In the genomic region with DNA sequence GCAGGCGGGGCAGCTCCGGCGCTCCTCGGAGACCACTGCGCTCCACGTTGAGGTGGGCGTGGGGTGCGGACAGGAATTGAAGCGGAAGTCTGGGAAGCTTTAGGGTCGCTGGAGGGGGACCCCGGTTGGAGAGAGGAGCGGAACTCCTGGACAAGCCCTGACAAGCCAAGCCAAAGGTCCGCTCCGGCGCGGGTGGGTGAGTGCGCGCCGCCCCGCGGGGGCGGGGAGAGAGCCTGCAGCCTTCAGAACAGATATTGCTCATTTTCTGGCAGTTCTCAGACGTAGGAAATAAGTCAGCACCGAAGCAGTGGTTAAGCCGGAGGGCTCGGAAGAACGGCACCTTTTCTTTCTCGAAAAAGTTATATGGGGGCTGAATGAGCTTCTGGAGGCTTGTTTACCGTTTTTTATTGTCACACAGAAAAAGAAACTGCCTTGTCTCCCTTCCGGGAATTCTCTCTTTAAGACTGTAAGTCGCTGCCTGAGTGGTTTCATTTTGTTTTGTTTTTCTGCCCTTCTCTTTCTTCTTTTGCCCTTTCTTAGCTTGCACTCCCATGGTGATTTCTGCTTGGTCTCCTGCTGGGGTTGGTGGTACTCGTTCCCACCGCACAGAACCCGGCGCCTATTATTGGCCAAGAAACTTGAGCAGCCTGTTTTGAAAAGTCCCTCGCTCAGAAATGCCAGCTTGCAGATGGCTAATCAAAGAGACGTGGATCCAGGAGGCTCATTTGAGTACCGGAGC, we compare ENCODE assay signal across 8 cellular contexts. TPM values are rescaled to one million over a fixed set of nuclear protein-coding genes. Genes with fewer than 3 reads are reported as not detected.
DNase-seq lines count a peak whose midpoint lies in the region; ATAC-seq and TF ChIP-seq lines count a peak whose summit lies in the region.

No MANE protein-coding gene starts in this region.

- peak; percentile 56 for DNase-seq in DMS 273 treated with DMSO at 0.1 percent for 48 hours (lab: John Stamatoyannopoulos, UW)
- peak; percentile 43 for DNase-seq in LoVo (ENCODE audit: low spot score)
- peak; percentile 33 to 40 for DNase-seq in central memory CD8-positive, alpha-beta T cell (ENCODE audit: low spot score in 2 of 2)
- no peak for DNase-seq in kidney epithelial cell (ENCODE audit: low read depth)
- DNase-seq in stimulated activated CD4-positive, alpha-beta T cell treated with anti-CD3 and anti-CD28 coated beads, Interleukin-15, amount 100 ng/mL, for 48 hours (ENCODE audit: low read depth in 2 of 2): peak; percentile 44 to 69
- no peak for DNase-seq in NCI-H2029 (lab: John Stamatoyannopoulos, UW)

- H3K4me1 Mint-ChIP-seq in central memory CD8-positive, alpha-beta T cell: peaks cover 68% of the 10 kb centered on the region

- H3K27me3 ChIP-seq in kidney epithelial cell (ENCODE audit: control insufficient read depth, insufficient read depth, low read length): no peaks in the 10 kb centered on the region

- H3K9me3 Mint-ChIP-seq in central memory CD8-positive, alpha-beta T cell: peaks cover 4% of the 10 kb centered on the region

- peak overlapping the region; percentile 86 for H3K4me3 ChIP-seq in kidney epithelial cell (ENCODE audit: low read depth, low read length)

- H3K4me3 Mint-ChIP-seq in central memory CD8-positive, alpha-beta T cell: peak overlapping the region; percentile 97

- no peaks in the 10 kb centered on the region for H3K36me3 ChIP-seq in kidney epithelial cell (ENCODE audit: control insufficient read depth, insufficient read depth, low read length)

- peak; percentile 28 for ATAC-seq in GM21619 (IDR thresholded peaks at IDR 0.05; ENCODE audit: unreplicated experiment)
- peak; percentile 70 to 71 for ATAC-seq in activated CD4-positive, CD25-positive, alpha-beta regulatory T cell treated with anti-CD3 and anti-CD28 coated beads, Interleukin-2, amount 50 U/mL, for 24 hours
- ATAC-seq in central memory CD8-positive, alpha-beta T cell (replicated peaks; ENCODE audit: extremely low read depth, poor library complexity, severe bottlenecking): peak; percentile 45

- no peaks in the 10 kb centered on the region for H3K27me3 Mint-ChIP-seq in central memory CD8-positive, alpha-beta T cell

- peak; percentile 18 for TF ChIP-seq CTCF in kidney epithelial cell (IDR thresholded peaks at IDR 0.05; ENCODE audit: insufficient read depth, low read length, poor library complexity, severe bottlenecking)

- H3K27ac Mint-ChIP-seq in central memory CD8-positive, alpha-beta T cell (ENCODE audit: low read depth): peak overlapping the region; percentile 95

- peaks cover 30% of the 10 kb centered on the region for H3K36me3 Mint-ChIP-seq in central memory CD8-positive, alpha-beta T cell (ENCODE audit: insufficient read depth)

RNA-seq across cellular contexts. Expression of a gene that starts 0.7 kb away (rescaled TPM):
- total RNA-seq in kidney epithelial cell: 34.8 and 41.1 TPM in 2 replicates

RNA-seq across cellular contexts. Expression of a gene that starts 38.8 kb away (rescaled TPM):
- total RNA-seq in kidney epithelial cell: 34.3 and 37.6 TPM in 2 replicates

Comparison
In these comparisons a context has a peak if more than half of its experiments do, and no peak if none do; other contexts are left out.
1. DNase-seq: peak in DMS 273 treated with DMSO at 0.1 percent for 48 hours (single experiment), LoVo (single experiment), central memory CD8-positive, alpha-beta T cell (2 of 2) and stimulated activated CD4-positive, alpha-beta T cell treated with anti-CD3 and anti-CD28 coated beads, Interleukin-15, amount 100 ng/mL, for 48 hours (2 of 2); none in kidney epithelial cell (single experiment) and NCI-H2029 (single experiment).
2. Peak in every context shown above with its lines, with median percentiles within 50 percentile points of each other: ATAC-seq.